ENCODE assay signal across 19 cellular contexts in genomic region chr13:95254341-95254740, GRCh38. TPM values are rescaled to one million over a fixed set of nuclear protein-coding genes. Genes with fewer than 3 reads are reported as not detected.
DNase-seq lines count a peak whose midpoint lies in the region; ATAC-seq, FAIRE-seq and TF ChIP-seq lines count a peak whose summit lies in the region.
"Had no signal": no experiment of that assay in that cellular context is flagged by ENCODE, and none has a peak within 500 bp of the region (broad histone marks: within the 10 kb centered on the region; RNA-seq: fewer than 3 reads in every experiment).

No MANE protein-coding gene starts in this region.

- H3K4me3 Mint-ChIP-seq in HFFc6: peak overlapping the region; percentile 46
- H3K4me3 Mint-ChIP-seq: CD14-positive monocyte, endodermal cell, nephron had no signal

- H3K4me1 ChIP-seq in A549: peaks cover 80% of the 10 kb centered on the region
- H3K4me1 ChIP-seq in uterus: no peaks in the 10 kb centered on the region
- H3K4me1 ChIP-seq: prostate gland had no signal

- CTCF ChIA-PET in A549 (lab: Yijun Ruan, JAX): no interaction called here

- H3K4me3 ChIP-seq in A549 (no peak overlapping the region), fibroblast of the aortic adventitia (ENCODE audit: low read depth, low read length) (no peak overlapping the region), uterus (no peak overlapping the region)
- H3K4me3 ChIP-seq: prostate gland, spleen had no signal

- peak overlapping the region; percentile 70 for H3K4me2 ChIP-seq in A549

- no peaks in the 10 kb centered on the region for H3K36me3 ChIP-seq in uterus
- H3K36me3 ChIP-seq: prostate gland, spleen had no signal

- H3K4me1 Mint-ChIP-seq in HFFc6 (ENCODE audit: low read depth): peaks cover 49% of the 10 kb centered on the region

- peak overlapping the region; percentile 92 to 93 for H3K27ac ChIP-seq in A549
- no peak overlapping the region for H3K27ac ChIP-seq in uterus
- H3K27ac ChIP-seq: prostate gland, spleen had no signal

- ATAC-seq in A549 (no peak), HG03439 (IDR thresholded peaks at IDR 0.05; ENCODE audit: unreplicated experiment) (no peak), HG03175 (IDR thresholded peaks at IDR 0.05; ENCODE audit: unreplicated experiment) (no peak)

- no peak for TF ChIP-seq RAD21 in A549 (conservative IDR thresholded peaks at IDR 0.05 in 1 of 2, IDR thresholded peaks at IDR 0.05 in 1 of 2)

- FAIRE-seq in A549 (lab: Jason Lieb, UNC) (no peak), GM12891 (lab: Jason Lieb, UNC) (no peak)

- peaks cover 33% of the 10 kb centered on the region for H3K36me3 Mint-ChIP-seq in HFFc6 (ENCODE audit: low read depth)

- 4% methylated on average over 1 of the region's 1 CpG for WGBS in A549 (ENCODE audit: missing lambda C conversion rate)

- POLR2A ChIA-PET in A549 (lab: Yijun Ruan, JAX): no interaction called here

- peak overlapping the region; percentile 53 for H3K27ac Mint-ChIP-seq in HFFc6
- H3K27ac Mint-ChIP-seq: CD14-positive monocyte, endodermal cell had no signal

- DNase-seq in A549 (ENCODE audit: low read depth in 1 of 2, low spot score in 1 of 2) (peak in 1 of 2 experiments; percentile 34), HFFc6 (peak; percentile 36), SW480 (ENCODE audit: low spot score) (peak; percentile 51), fibroblast of the aortic adventitia (ENCODE audit: low read depth) (peak; percentile 37), GM12891 (ENCODE audit: insufficient read length, low spot score) (no peak), uterus (no peak)
- DNase-seq: activated gamma-delta T cell treated with Interleukin-2 at 50 U/mL for 16 hours, amygdala, DMS53, endodermal cell, hypothalamus, Kasumi-1, RPMI8226, spleen had no signal

- H3K9me3 ChIP-seq in A549 (no peaks in the 10 kb centered on the region), uterus (no peaks in the 10 kb centered on the region)
- H3K9me3 ChIP-seq: prostate gland, spleen had no signal

- H3K9me3 Mint-ChIP-seq in HFFc6: no peaks in the 10 kb centered on the region
- H3K9me3 Mint-ChIP-seq: endodermal cell had no signal

- intact Hi-C loops in uterus (cut with DNase I; ENCODE audit: low total_unique reads): no loop called here

- no peak for TF ChIP-seq EP300 in A549 (IDR thresholded peaks at IDR 0.05)

- TF ChIP-seq CTCF in A549 (IDR thresholded peaks at IDR 0.05) (no peak), HFFc6 (IDR thresholded peaks at IDR 0.05) (no peak), fibroblast of the aortic adventitia (IDR thresholded peaks at IDR 0.05; ENCODE audit: insufficient read depth, low read length) (no peak), uterus (IDR thresholded peaks at IDR 0.05) (no peak)

- no peaks in the 10 kb centered on the region; the same call in 1 of the 2 replicates for H3K27me3 Mint-ChIP-seq in HFFc6 (ENCODE audit: insufficient read depth)

- H3K27me3 ChIP-seq in uterus: no peaks in the 10 kb centered on the region
- H3K27me3 ChIP-seq: spleen had no signal

- TF ChIP-seq POLR2A in A549 (IDR thresholded peaks at IDR 0.05; ENCODE audit: low read length): no peak
- TF ChIP-seq POLR2A in GM12891 (IDR thresholded peaks at IDR 0.05; ENCODE audit: low read depth, low read length): no peak
- TF ChIP-seq POLR2A in uterus (IDR thresholded peaks at IDR 0.05): no peak

TF ChIP-seq in A549, 52 proteins besides CTCF, POLR2A, EP300 and RAD21:
- TF ChIP-seq FOSL2 (IDR thresholded peaks at IDR 0.05): peak; percentile 56; the same call in 1 of the 2 replicates
- peak; percentile 28; the same call in 1 of the 2 replicates for TF ChIP-seq FOSL2 (CRISPR knock-in tag; IDR thresholded peaks at IDR 0.05)
- TF ChIP-seq ESRRA (IDR thresholded peaks at IDR 0.05; ENCODE audit: borderline replicate concordance, low read length): no peak
- peak; percentile 70 for TF ChIP-seq JUNB (IDR thresholded peaks at IDR 0.05)
- TF ChIP-seq GATA3 (IDR thresholded peaks at IDR 0.05; ENCODE audit: borderline replicate concordance): peak; percentile 74; the same call in 1 of the 2 replicates

TF ChIP-seq in GM12891, 5 proteins besides CTCF, POLR2A, EP300 and RAD21:
- TF ChIP-seq PAX5 (IDR thresholded peaks at IDR 0.05; ENCODE audit: insufficient read depth, low read length, severe bottlenecking) (no peak), POLR2AphosphoS5 (IDR thresholded peaks at IDR 0.05; ENCODE audit: low read depth, low read length) (no peak), SPI1 (IDR thresholded peaks at IDR 0.05; ENCODE audit: low read depth, low read length) (no peak), POU2F2 (IDR thresholded peaks at IDR 0.05; ENCODE audit: low read depth, low read length) (no peak), TAF1 (IDR thresholded peaks at IDR 0.05; ENCODE audit: low read depth, low read length) (no peak)

RNA-seq across cellular contexts. Expression of gene ABCC4, which starts 46.9 kb away (rescaled TPM):
- 46.4 and 56.2 TPM in 2 replicates for polyA plus RNA-seq in A549 (2011; rRNA removed)
- 10.1 and 11.9 TPM in 2 replicates for polyA plus RNA-seq in A549 (2012; cell fraction: cytosol; rRNA removed)
- polyA plus RNA-seq in A549 (2012; cell fraction: nucleus; rRNA removed): 12.6 and 16.8 TPM in 2 replicates
- polyA plus RNA-seq in A549 (2017; fragmentation: RNase III; extraction: RNeasy Plus Mini Kit Qiagen cat#74134 plus additional on column Dnase treatment): 23.5 to 26.0 TPM (median 24.2 TPM) in 3 replicates
- polyA minus RNA-seq in A549 (2011; rRNA and poly(A)+ RNA removed): 154 and 157 TPM in 2 replicates
- total RNA-seq in HFFc6 (2021; fragmentation: NEBNext Ultra II Directional; extraction: Animal tissue kit (Norgen Biotek cat#: 25700)): 10 to 100 TPM; 24.7 to 28.4 (median 26.0) TPM
- 20.4 and 21.4 TPM in 2 replicates for total RNA-seq in fibroblast of the aortic adventitia (ENCODE audit: low replicate concordance)
- 10.4 TPM for polyA plus RNA-seq in GM12891 (2012; ENCODE audit: low read depth, missing spikeins)
- 10 to 100 TPM; 13.8 to 37.7 (median 25.3) TPM for total RNA-seq in uterus

Comparison
In these comparisons a context has a peak if more than half of its experiments do, and no peak if none do; other contexts are left out.
1. DNase-seq: peak in HFFc6 (single experiment), SW480 (single experiment) and fibroblast of the aortic adventitia (single experiment); none in GM12891 (single experiment) and uterus (0 of 2).
2. H3K27ac ChIP-seq: peak in A549 (2 of 2); none in uterus (0 of 2).